In genomic region chr1:3717715-3718601, GRCh38 we compare ENCODE assay signal across 1 cellular context.
TF ChIP-seq lines count a peak whose summit lies in the region.

No MANE protein-coding gene starts in this region.

TF ChIP-seq in HepG2, 621 proteins besides CTCF, POLR2A, EP300 and RAD21 (continued from another document and continues in another):
- TF ChIP-seq, protein P1, sequence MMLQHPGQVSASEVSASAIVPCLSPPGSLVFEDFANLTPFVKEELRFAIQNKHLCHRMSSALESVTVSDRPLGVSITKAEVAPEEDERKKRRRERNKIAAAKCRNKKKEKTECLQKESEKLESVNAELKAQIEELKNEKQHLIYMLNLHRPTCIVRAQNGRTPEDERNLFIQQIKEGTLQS (CRISPR knock-in tag; IDR thresholded peaks at IDR 0.05) = 0 out of 2 replicates have a peak, but pooled peaks have one; percentile 43
- TF ChIP-seq ZFYVE20 (CRISPR knock-in tag; IDR thresholded peaks at IDR 0.05; ENCODE audit: borderline replicate concordance, low read depth) (no peak), ZNF607 (CRISPR knock-in tag; IDR thresholded peaks at IDR 0.05; ENCODE audit: borderline replicate concordance) (peak; percentile 54; the same call in 1 of the 2 replicates), PHF20 (CRISPR knock-in tag; IDR thresholded peaks at IDR 0.05) (0 out of 2 replicates have a peak, but pooled peaks have one; percentile 32), SOX5 (CRISPR knock-in tag; IDR thresholded peaks at IDR 0.05; ENCODE audit: borderline replicate concordance) (peak; percentile 18; the same call in 1 of the 2 replicates), CBX1 (IDR thresholded peaks at IDR 0.05; ENCODE audit: low read depth) (no peak), GABPB1 (CRISPR knock-in tag; IDR thresholded peaks at IDR 0.05) (peak; percentile 58; the same call in 1 of the 2 replicates), ATF1 (CRISPR knock-in tag; IDR thresholded peaks at IDR 0.05) (no peak), ZNF616 (CRISPR knock-in tag; IDR thresholded peaks at IDR 0.05; ENCODE audit: low read depth) (no peak), ZBTB7B (CRISPR knock-in tag; IDR thresholded peaks at IDR 0.05) (peak; percentile 64), LBX2 (CRISPR knock-in tag; IDR thresholded peaks at IDR 0.05; ENCODE audit: borderline replicate concordance) (no peak), ETV5 (CRISPR knock-in tag; IDR thresholded peaks at IDR 0.05; ENCODE audit: borderline replicate concordance) (no peak), SRSF1 (optimal IDR thresholded peaks at IDR 0.05; ENCODE audit: low read depth, low read length) (peak; percentile 49), ZBTB43 (CRISPR knock-in tag; conservative IDR thresholded peaks at IDR 0.05) (0 out of 2 replicates have a peak, but pooled peaks have one; percentile 53), ZSCAN25 (CRISPR knock-in tag; IDR thresholded peaks at IDR 0.05) (0 out of 2 replicates have a peak, but pooled peaks have one; percentile 14), ZBTB38 (CRISPR knock-in tag; IDR thresholded peaks at IDR 0.05) (0 out of 2 replicates have a peak, but pooled peaks have one; percentile 15), REL (CRISPR knock-in tag; conservative IDR thresholded peaks at IDR 0.05) (0 out of 2 replicates have a peak, but pooled peaks have one; percentile 59), CHCHD3 (CRISPR knock-in tag; IDR thresholded peaks at IDR 0.05) (no peak), ZBTB7A (CRISPR knock-in tag; IDR thresholded peaks at IDR 0.05) (0 out of 2 replicates have a peak, but pooled peaks have one; percentile 43), XRCC5 (optimal IDR thresholded peaks at IDR 0.05; ENCODE audit: low read length) (peak; percentile 61), AKAP8 (CRISPR knock-in tag; IDR thresholded peaks at IDR 0.05) (peak; percentile 87), SRF (IDR thresholded peaks at IDR 0.05; ENCODE audit: low read depth, low read length) (no peak), TRIM24 (CRISPR knock-in tag; IDR thresholded peaks at IDR 0.05) (no peak), ZSCAN9 (CRISPR knock-in tag; IDR thresholded peaks at IDR 0.05; ENCODE audit: borderline replicate concordance) (0 out of 2 replicates have a peak, but pooled peaks have one; percentile 81), TAF15 (IDR thresholded peaks at IDR 0.05; ENCODE audit: low read depth, low read length, poor library complexity, severe bottlenecking) (no peak), PHF21A (CRISPR knock-in tag; IDR thresholded peaks at IDR 0.05) (no peak), RFX5 (IDR thresholded peaks at IDR 0.05; ENCODE audit: low read depth, low read length) (no peak), THAP9 (CRISPR knock-in tag; IDR thresholded peaks at IDR 0.05; ENCODE audit: borderline replicate concordance) (no peak), ZNF878 (CRISPR knock-in tag; IDR thresholded peaks at IDR 0.05) (no peak), ELF3 (CRISPR knock-in tag; IDR thresholded peaks at IDR 0.05) (peak; percentile 35; the same call in 1 of the 2 replicates), IKZF4 (CRISPR knock-in tag; IDR thresholded peaks at IDR 0.05; ENCODE audit: borderline replicate concordance, low read depth, not compliant biosample characterization) (no peak), MYC (CRISPR knock-in tag; IDR thresholded peaks at IDR 0.05; ENCODE audit: borderline replicate concordance) (0 out of 2 replicates have a peak, but pooled peaks have one; percentile 17), ZNF44 (CRISPR knock-in tag; IDR thresholded peaks at IDR 0.05) (no peak), NFAT5 (CRISPR knock-in tag; IDR thresholded peaks at IDR 0.05) (no peak), ZSCAN29 (CRISPR knock-in tag; conservative IDR thresholded peaks at IDR 0.05) (no peak)
- TF ChIP-seq, protein P2, sequence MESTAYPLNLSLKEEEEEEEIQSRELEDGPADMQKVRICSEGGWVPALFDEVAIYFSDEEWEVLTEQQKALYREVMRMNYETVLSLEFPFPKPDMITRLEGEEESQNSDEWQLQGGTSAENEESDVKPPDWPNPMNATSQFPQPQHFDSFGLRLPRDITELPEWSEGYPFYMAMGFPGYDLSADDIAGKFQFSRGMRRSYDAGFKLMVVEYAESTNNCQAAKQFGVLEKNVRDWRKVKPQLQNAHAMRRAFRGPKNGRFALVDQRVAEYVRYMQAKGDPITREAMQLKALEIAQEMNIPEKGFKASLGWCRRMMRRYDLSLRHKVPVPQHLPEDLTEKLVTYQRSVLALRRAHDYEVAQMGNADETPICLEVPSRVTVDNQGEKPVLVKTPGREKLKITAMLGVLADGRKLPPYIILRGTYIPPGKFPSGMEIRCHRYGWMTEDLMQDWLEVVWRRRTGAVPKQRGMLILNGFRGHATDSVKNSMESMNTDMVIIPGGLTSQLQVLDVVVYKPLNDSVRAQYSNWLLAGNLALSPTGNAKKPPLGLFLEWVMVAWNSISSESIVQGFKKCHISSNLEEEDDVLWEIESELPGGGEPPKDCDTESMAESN (CRISPR knock-in tag; conservative IDR thresholded peaks at IDR 0.05) = peak; percentile 62; the same call in 1 of the 2 replicates
- TF ChIP-seq, protein P3, sequence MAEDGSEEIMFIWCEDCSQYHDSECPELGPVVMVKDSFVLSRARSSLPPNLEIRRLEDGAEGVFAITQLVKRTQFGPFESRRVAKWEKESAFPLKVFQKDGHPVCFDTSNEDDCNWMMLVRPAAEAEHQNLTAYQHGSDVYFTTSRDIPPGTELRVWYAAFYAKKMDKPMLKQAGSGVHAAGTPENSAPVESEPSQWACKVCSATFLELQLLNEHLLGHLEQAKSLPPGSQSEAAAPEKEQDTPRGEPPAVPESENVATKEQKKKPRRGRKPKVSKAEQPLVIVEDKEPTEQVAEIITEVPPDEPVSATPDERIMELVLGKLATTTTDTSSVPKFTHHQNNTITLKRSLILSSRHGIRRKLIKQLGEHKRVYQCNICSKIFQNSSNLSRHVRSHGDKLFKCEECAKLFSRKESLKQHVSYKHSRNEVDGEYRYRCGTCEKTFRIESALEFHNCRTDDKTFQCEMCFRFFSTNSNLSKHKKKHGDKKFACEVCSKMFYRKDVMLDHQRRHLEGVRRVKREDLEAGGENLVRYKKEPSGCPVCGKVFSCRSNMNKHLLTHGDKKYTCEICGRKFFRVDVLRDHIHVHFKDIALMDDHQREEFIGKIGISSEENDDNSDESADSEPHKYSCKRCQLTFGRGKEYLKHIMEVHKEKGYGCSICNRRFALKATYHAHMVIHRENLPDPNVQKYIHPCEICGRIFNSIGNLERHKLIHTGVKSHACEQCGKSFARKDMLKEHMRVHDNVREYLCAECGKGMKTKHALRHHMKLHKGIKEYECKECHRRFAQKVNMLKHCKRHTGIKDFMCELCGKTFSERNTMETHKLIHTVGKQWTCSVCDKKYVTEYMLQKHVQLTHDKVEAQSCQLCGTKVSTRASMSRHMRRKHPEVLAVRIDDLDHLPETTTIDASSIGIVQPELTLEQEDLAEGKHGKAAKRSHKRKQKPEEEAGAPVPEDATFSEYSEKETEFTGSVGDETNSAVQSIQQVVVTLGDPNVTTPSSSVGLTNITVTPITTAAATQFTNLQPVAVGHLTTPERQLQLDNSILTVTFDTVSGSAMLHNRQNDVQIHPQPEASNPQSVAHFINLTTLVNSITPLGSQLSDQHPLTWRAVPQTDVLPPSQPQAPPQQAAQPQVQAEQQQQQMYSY (CRISPR knock-in tag; IDR thresholded peaks at IDR 0.05) = no peak
- TF ChIP-seq, protein P4, sequence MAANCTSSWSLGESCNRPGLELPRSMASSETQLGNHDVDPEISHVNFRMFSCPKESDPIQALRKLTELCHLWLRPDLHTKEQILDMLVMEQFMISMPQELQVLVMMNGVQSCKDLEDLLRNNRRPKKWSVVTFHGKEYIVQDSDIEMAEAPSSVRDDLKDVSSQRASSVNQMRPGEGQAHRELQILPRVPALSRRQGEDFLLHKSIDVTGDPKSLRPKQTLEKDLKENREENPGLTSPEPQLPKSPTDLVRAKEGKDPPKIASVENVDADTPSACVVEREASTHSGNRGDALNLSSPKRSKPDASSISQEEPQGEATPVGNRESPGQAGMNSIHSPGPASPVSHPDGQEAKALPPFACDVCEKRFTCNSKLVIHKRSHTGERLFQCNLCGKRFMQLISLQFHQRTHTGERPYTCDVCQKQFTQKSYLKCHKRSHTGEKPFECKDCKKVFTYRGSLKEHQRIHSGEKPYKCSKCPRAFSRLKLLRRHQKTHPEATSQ (CRISPR knock-in tag; IDR thresholded peaks at IDR 0.05; ENCODE audit: borderline replicate concordance) = no peak
- TF ChIP-seq, protein P5, sequence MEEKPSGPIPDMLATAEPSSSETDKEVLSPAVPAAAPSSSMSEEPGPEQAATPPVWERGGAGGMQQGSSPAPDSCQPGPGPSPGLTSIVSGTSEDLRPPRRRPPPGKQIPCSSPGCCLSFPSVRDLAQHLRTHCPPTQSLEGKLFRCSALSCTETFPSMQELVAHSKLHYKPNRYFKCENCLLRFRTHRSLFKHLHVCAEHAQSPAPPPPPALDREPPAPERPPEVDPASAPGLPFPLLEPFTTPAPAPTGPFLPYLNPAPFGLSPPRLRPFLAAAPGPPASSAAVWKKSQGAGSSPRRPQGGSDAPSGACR (CRISPR knock-in tag; IDR thresholded peaks at IDR 0.05) = 0 out of 2 replicates have a peak, but pooled peaks have one; percentile 31
- TF ChIP-seq, protein P6, sequence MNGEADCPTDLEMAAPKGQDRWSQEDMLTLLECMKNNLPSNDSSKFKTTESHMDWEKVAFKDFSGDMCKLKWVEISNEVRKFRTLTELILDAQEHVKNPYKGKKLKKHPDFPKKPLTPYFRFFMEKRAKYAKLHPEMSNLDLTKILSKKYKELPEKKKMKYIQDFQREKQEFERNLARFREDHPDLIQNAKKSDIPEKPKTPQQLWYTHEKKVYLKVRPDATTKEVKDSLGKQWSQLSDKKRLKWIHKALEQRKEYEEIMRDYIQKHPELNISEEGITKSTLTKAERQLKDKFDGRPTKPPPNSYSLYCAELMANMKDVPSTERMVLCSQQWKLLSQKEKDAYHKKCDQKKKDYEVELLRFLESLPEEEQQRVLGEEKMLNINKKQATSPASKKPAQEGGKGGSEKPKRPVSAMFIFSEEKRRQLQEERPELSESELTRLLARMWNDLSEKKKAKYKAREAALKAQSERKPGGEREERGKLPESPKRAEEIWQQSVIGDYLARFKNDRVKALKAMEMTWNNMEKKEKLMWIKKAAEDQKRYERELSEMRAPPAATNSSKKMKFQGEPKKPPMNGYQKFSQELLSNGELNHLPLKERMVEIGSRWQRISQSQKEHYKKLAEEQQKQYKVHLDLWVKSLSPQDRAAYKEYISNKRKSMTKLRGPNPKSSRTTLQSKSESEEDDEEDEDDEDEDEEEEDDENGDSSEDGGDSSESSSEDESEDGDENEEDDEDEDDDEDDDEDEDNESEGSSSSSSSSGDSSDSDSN (CRISPR knock-in tag; IDR thresholded peaks at IDR 0.05) = no peak
